In genomic region chr15:80977627-80978036, GRCh38 we compare ENCODE assay signal across 8 cellular contexts. TPM values are rescaled to one million over a fixed set of nuclear protein-coding genes. Genes with fewer than 3 reads are reported as not detected.
DNase-seq lines count a peak whose midpoint lies in the region; ATAC-seq and TF ChIP-seq lines count a peak whose summit lies in the region.

No MANE protein-coding gene starts in this region.

- H3K27ac Mint-ChIP-seq in GM23338 = peak overlapping the region; percentile 57; the same call in 1 of the 2 replicates

- TF ChIP-seq CTCF in AG09309 (IDR thresholded peaks at IDR 0.05; ENCODE audit: control insufficient read depth, insufficient read depth, low read depth, low read length, missing control alignments) (peak; percentile 56), GM23338 (conservative IDR thresholded peaks at IDR 0.05; ENCODE audit: low read depth in 2 of 2) (peak; percentile 77 to 92), right atrium auricular region (IDR thresholded peaks at IDR 0.05) (peak in 1 of 2 donors; percentile 65)

- H3K4me3 ChIP-seq in AG09309 (ENCODE audit: control insufficient read depth, low read depth, low read length) = no peak overlapping the region
- no peak overlapping the region for H3K4me3 ChIP-seq in GM23338
- H3K4me3 ChIP-seq in right atrium auricular region = no peak overlapping the region

- H3K27me3 ChIP-seq in GM23338 (ENCODE audit: insufficient read depth) = no peaks in the 10 kb centered on the region
- H3K27me3 ChIP-seq in right atrium auricular region = no peaks in the 10 kb centered on the region

- H3K9me3 ChIP-seq in right atrium auricular region = no peaks in the 10 kb centered on the region

- H3K4me3 Mint-ChIP-seq in GM23338 = no peak overlapping the region

- H3K27me3 Mint-ChIP-seq in GM23338 (ENCODE audit: insufficient read depth, low read depth, poor library complexity) = peaks cover 7% of the 10 kb centered on the region

- DNase-seq in AG09309 (ENCODE audit: low read depth) (no peak), GM23338 (ENCODE audit: low spot score) (peak; percentile 90), OCI-M1 (lab: John Stamatoyannopoulos, UW) (peak; percentile 70), amniotic stem cell (lab: John Stamatoyannopoulos, UW) (peak; percentile 50), right atrium auricular region (ENCODE audit: low spot score) (peak; percentile 68)
- peak; percentile 56 for DNase-seq in stimulated activated CD4-positive, alpha-beta T cell treated with anti-CD3 and anti-CD28 coated beads, Interleukin-15, amount 100 ng/mL, for 24 hours

- H3K4me2 ChIP-seq in GM23338 = no peak overlapping the region

- peaks cover 15% of the 10 kb centered on the region; the same call in 1 of the 2 replicates for H4K20me1 ChIP-seq in GM23338 (replicated peaks; ENCODE audit: insufficient read depth)

- H3K79me2 ChIP-seq in GM23338 (replicated peaks; ENCODE audit: insufficient read depth) = peaks cover 57% of the 10 kb centered on the region

- H3K4me1 Mint-ChIP-seq in GM23338 = peaks cover 29% of the 10 kb centered on the region

- no peaks in the 10 kb centered on the region for H3K9me2 ChIP-seq in GM23338 (ENCODE audit: insufficient read depth)

- H3K36me3 Mint-ChIP-seq in GM23338 (ENCODE audit: low read depth) = peaks cover 41% of the 10 kb centered on the region

- no peaks in the 10 kb centered on the region for H3F3A ChIP-seq in GM23338 (replicated peaks; ENCODE audit: low read depth)

- no peak overlapping the region for H2AFZ ChIP-seq in GM23338

- H3K36me3 ChIP-seq in GM23338 (ENCODE audit: insufficient read depth) = peaks cover 12% of the 10 kb centered on the region
- peaks cover 40% of the 10 kb centered on the region for H3K36me3 ChIP-seq in right atrium auricular region

- no peak overlapping the region for H3K27ac ChIP-seq in GM23338 (ENCODE audit: low read depth)
- no peak overlapping the region for H3K27ac ChIP-seq in right atrium auricular region

- no peaks in the 10 kb centered on the region for H3K9me3 Mint-ChIP-seq in GM23338

- ATAC-seq in GM23338 (peak; percentile 95), GM21825 (IDR thresholded peaks at IDR 0.05; ENCODE audit: unreplicated experiment) (no peak), HG03571 (IDR thresholded peaks at IDR 0.05; ENCODE audit: unreplicated experiment) (no peak)

- peaks cover 4% of the 10 kb centered on the region; the same call in 1 of the 2 replicates for H3K4me1 ChIP-seq in GM23338 (ENCODE audit: insufficient read depth)
- peaks cover 0 to 17% of the 10 kb centered on the region in 2 donors for H3K4me1 ChIP-seq in right atrium auricular region

TF ChIP-seq in GM23338, 12 proteins besides CTCF, POLR2A, EP300 and RAD21:
- TF ChIP-seq POLR2AphosphoS5 (IDR thresholded peaks at IDR 0.05; ENCODE audit: low read depth) (peak; percentile 14; the same call in 1 of the 2 replicates), ZNF331 (CRISPR knock-in tag; IDR thresholded peaks at IDR 0.05; ENCODE audit: low read depth) (no peak)

RNA-seq across cellular contexts. Expression of gene MESD, which starts 12.0 kb away (rescaled TPM):
- 21.1 and 25.6 TPM in 2 replicates for total RNA-seq in GM23338 (2014; rRNA removed; shearing (Covaris generic))
- 47.9 and 52.7 TPM in 2 replicates for polyA plus RNA-seq in GM23338 (2016; fragmentation: Nextera tagmentation; extraction: Ambion mirVana)
- total RNA-seq in right atrium auricular region = 10 to 100 TPM; 11.3 to 14.5 TPM

RNA-seq across cellular contexts. Expression of gene TLNRD1, which starts 23.1 kb away (rescaled TPM):
- 20.6 and 27.3 TPM in 2 replicates for total RNA-seq in GM23338 (2014; rRNA removed; shearing (Covaris generic))
- polyA plus RNA-seq in GM23338 (2016; fragmentation: Nextera tagmentation; extraction: Ambion mirVana) = 6.7 and 8.0 TPM in 2 replicates
- total RNA-seq in right atrium auricular region = 10 to 100 TPM; 10.0 to 26.1 TPM
